8 cellular contexts compared by ENCODE assay signal in the genomic region with DNA sequence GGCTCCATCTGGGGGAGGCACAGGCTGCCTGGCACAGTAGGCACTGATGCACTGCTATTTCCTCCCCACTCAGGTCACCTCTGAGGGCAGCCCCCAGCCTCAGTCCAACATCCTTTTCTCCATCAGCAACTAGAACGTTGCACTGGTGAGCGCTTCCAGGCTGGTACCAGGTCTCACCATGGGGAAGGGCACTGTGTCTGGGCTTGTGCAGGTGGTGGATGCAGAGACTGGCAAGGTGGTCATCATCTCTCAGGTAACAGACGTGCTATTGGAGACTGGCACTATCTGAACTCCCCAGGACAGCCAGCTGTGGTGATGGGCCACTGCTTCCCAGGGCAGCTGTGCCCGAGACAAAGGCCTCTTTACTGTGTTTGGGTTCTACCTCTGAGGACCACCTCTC.
"Had no signal": no experiment of that assay in that cellular context is flagged by ENCODE, and none has a peak within 500 bp of the region (broad histone marks: within the 10 kb centered on the region; RNA-seq: fewer than 3 reads in every experiment).

No MANE protein-coding gene starts in this region.

- H3K27ac ChIP-seq: GM23248 had no signal

- FAIRE-seq: H54, HTR-8/SVneo, K562 had no signal

- DNase-seq: GM23248, GOT3, H9, HCEC 1CT, IMR-90 had no signal

- H3K4me3 ChIP-seq: GM23248, K562 had no signal

- H3K9ac ChIP-seq: GM23248 had no signal

- H2AFZ ChIP-seq: GM23248 had no signal

- ATAC-seq: K562 had no signal
